ENCODE assay signal across 2 cellular contexts in genomic region chr11:57322881-57323467, GRCh38.
TF ChIP-seq lines count a peak whose summit lies in the region.

No MANE protein-coding gene starts in this region.

TF ChIP-seq in SK-N-SH, 30 proteins besides CTCF, POLR2A, EP300 and RAD21 (continued from another document):
- no peak for TF ChIP-seq REST (IDR thresholded peaks at IDR 0.05; ENCODE audit: low read depth, low read length)

TF ChIP-seq in SK-N-SH treated with all-trans-retinoic acid at 6 μM for 48 hours, 23 proteins besides CTCF, POLR2A, EP300 and RAD21 (continued from another document):
- TF ChIP-seq RARB (CRISPR knock-in tag; IDR thresholded peaks at IDR 0.05): no peak
- TF ChIP-seq ARNTL (CRISPR knock-in tag; IDR thresholded peaks at IDR 0.05; ENCODE audit: borderline replicate concordance, low read depth): no peak
- no peak for TF ChIP-seq CSRNP3 (CRISPR knock-in tag; IDR thresholded peaks at IDR 0.05)
- TF ChIP-seq POU6F1 (CRISPR knock-in tag; IDR thresholded peaks at IDR 0.05; ENCODE audit: borderline replicate concordance, low read depth): no peak
- no peak for TF ChIP-seq ZFP30 (CRISPR knock-in tag; IDR thresholded peaks at IDR 0.05)
- TF ChIP-seq ESRRG (CRISPR knock-in tag; IDR thresholded peaks at IDR 0.05): no peak
- TF ChIP-seq CSDC2 (CRISPR knock-in tag; IDR thresholded peaks at IDR 0.05): no peak
